1 cellular context compared by ENCODE assay signal in the genomic region with DNA sequence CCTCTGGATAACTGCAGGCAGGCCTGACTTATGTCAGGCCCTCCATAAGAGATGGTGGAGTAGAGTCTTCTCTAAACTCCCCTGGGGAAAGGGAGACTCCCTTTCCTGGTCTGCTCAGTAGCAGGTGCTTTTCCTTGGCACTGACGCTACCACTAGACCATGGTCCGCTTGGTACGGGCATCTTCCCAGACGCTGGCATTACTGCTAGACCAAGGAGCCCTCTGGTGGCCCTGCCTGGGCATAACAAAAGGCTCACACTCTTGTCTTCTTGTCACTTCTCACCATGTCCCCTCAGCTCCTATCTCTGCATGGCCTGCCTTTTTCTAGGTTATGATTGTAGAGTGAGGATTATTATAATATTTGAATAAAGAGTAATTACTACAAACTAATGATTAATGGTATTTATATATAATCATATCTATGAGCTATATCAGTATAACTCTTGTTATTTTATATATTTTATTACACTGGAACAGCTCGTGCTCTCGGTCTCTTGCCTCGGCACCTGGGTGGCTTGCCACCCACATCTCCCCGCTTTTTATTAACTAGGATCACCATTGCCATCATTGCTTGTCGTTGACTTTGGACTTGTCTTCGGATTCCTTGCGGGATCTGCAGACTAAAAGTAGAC.
TF ChIP-seq lines count a peak whose summit lies in the region.

No MANE protein-coding gene starts in this region.

TF ChIP-seq in SK-N-SH treated with all-trans-retinoic acid at 6 μM for 48 hours, 23 proteins besides CTCF, POLR2A, EP300 and RAD21 (continued from another document):
- TF ChIP-seq, protein P1, sequence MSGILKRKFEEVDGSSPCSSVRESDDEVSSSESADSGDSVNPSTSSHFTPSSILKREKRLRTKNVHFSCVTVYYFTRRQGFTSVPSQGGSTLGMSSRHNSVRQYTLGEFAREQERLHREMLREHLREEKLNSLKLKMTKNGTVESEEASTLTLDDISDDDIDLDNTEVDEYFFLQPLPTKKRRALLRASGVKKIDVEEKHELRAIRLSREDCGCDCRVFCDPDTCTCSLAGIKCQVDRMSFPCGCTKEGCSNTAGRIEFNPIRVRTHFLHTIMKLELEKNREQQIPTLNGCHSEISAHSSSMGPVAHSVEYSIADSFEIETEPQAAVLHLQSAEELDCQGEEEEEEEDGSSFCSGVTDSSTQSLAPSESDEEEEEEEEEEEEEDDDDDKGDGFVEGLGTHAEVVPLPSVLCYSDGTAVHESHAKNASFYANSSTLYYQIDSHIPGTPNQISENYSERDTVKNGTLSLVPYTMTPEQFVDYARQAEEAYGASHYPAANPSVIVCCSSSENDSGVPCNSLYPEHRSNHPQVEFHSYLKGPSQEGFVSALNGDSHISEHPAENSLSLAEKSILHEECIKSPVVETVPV (CRISPR knock-in tag; IDR thresholded peaks at IDR 0.05) = no peak
- TF ChIP-seq TCF4 (CRISPR knock-in tag; IDR thresholded peaks at IDR 0.05; ENCODE audit: borderline replicate concordance) (no peak), ZNF70 (CRISPR knock-in tag; IDR thresholded peaks at IDR 0.05) (no peak), CSDC2 (CRISPR knock-in tag; IDR thresholded peaks at IDR 0.05) (no peak), ZNF8 (CRISPR knock-in tag; IDR thresholded peaks at IDR 0.05) (no peak)
